1 cellular context compared by ENCODE assay signal in genomic region chr3:9897408-9898372, GRCh38.
A peak's percentile ranks its signal among the peaks of the same experiment; 100 is the strongest.
TF ChIP-seq lines count a peak whose summit lies in the region.

No MANE protein-coding gene starts in this region.

TF ChIP-seq in endothelial cell of umbilical vein, 7 proteins besides CTCF, POLR2A, EP300 and RAD21:
- TF ChIP-seq POLR2AphosphoS5 (IDR thresholded peaks at IDR 0.05; ENCODE audit: insufficient read depth, low read depth, low read length): peak; percentile 47
- TF ChIP-seq MAX (IDR thresholded peaks at IDR 0.05; ENCODE audit: insufficient read depth, insufficient read length): no peak
